8 cellular contexts compared by ENCODE assay signal in genomic region chr12:57459055-57459749, GRCh38. TPM values are rescaled to one million over a fixed set of nuclear protein-coding genes. Genes with fewer than 3 reads are reported as not detected.
DNase-seq lines count a peak whose midpoint lies in the region; ATAC-seq and TF ChIP-seq lines count a peak whose summit lies in the region.

No MANE protein-coding gene starts in this region.

- no peaks in the 10 kb centered on the region for H3K79me2 ChIP-seq in neural cell (replicated peaks; ENCODE audit: insufficient read depth, low read length)

- H3K4me1 Mint-ChIP-seq in stimulated activated naive CD8-positive, alpha-beta T cell treated with anti-CD3 and anti-CD28 coated beads, Interleukin-15, amount 100 ng/mL, for 72 hours = peaks cover 96% of the 10 kb centered on the region

- H3K9ac ChIP-seq in neural cell (ENCODE audit: low read length) = peak overlapping the region; percentile 25

- no peaks in the 10 kb centered on the region for H3K9me3 ChIP-seq in neural cell (ENCODE audit: low read length)

- H2AFZ ChIP-seq in neural cell (ENCODE audit: low read depth, low read length) = no peak overlapping the region

- peak; percentile 93 for TF ChIP-seq CTCF in RWPE1 (conservative IDR thresholded peaks at IDR 0.05; ENCODE audit: low read depth)
- peak; percentile 82 for TF ChIP-seq CTCF in foreskin fibroblast (IDR thresholded peaks at IDR 0.05; ENCODE audit: low read depth, low read length)
- peak; percentile 97 for TF ChIP-seq CTCF in neural cell (IDR thresholded peaks at IDR 0.05; ENCODE audit: poor library complexity, severe bottlenecking)

- H3K4me3 ChIP-seq in foreskin fibroblast (ENCODE audit: low read depth in 1 of 2, low read length in 2 of 2) (peak overlapping the region; percentile 70 to 87), neural cell (ENCODE audit: low read length) (peak overlapping the region; percentile 67)

- H3K36me3 ChIP-seq in neural cell (ENCODE audit: insufficient read depth, low read length) = no peaks in the 10 kb centered on the region

- peaks cover 39% of the 10 kb centered on the region for H3K27me3 ChIP-seq in neural cell (ENCODE audit: insufficient read depth, low read depth, low read length)

- H3K9me3 Mint-ChIP-seq in stimulated activated naive CD8-positive, alpha-beta T cell treated with anti-CD3 and anti-CD28 coated beads, Interleukin-15, amount 100 ng/mL, for 72 hours = no peaks in the 10 kb centered on the region

- POLR2A ChIA-PET in RWPE1 (lab: Yijun Ruan, JAX; ENCODE audit: low non-redundant PET) = interaction anchor here (0.6 kb wide), 1 partner anchor 56 kb away, joined by 3 read pairs; no protein-coding TSS in a partner anchor

- H3K27ac Mint-ChIP-seq in stimulated activated naive CD8-positive, alpha-beta T cell treated with anti-CD3 and anti-CD28 coated beads, Interleukin-15, amount 100 ng/mL, for 72 hours = peak overlapping the region; percentile 89 to 98

- peak overlapping the region; percentile 90 to 95 for H3K4me3 Mint-ChIP-seq in stimulated activated naive CD8-positive, alpha-beta T cell treated with anti-CD3 and anti-CD28 coated beads, Interleukin-15, amount 100 ng/mL, for 72 hours

- TF ChIP-seq RAD21 in neural cell (conservative IDR thresholded peaks at IDR 0.05) = peak; percentile 87

- H3F3A ChIP-seq in neural cell (ENCODE audit: insufficient read depth, low read length, poor library complexity, severe bottlenecking) = no peaks in the 10 kb centered on the region

- DNase-seq in ELF-1 (ENCODE audit: low read depth, low spot score) (peak; percentile 98), H4 (ENCODE audit: low spot score) (peak; percentile 97), LoVo (ENCODE audit: low spot score) (peak; percentile 98), RWPE1 (ENCODE audit: low spot score) (peak; percentile 81), foreskin fibroblast (peak; percentile 92 to 98)
- DNase-seq in activated effector memory CD4-positive, alpha-beta T cell treated with Interleukin-2 at 50 U/mL for 16 hours = peak; percentile 85
- peak; percentile 96 to 97 for DNase-seq in stimulated activated naive CD8-positive, alpha-beta T cell treated with anti-CD3 and anti-CD28 coated beads, Interleukin-15, amount 100 ng/mL, for 72 hours

- no peaks in the 10 kb centered on the region for H3K9me2 ChIP-seq in neural cell (ENCODE audit: insufficient read depth, low read length)

- H3K27me3 Mint-ChIP-seq in stimulated activated naive CD8-positive, alpha-beta T cell treated with anti-CD3 and anti-CD28 coated beads, Interleukin-15, amount 100 ng/mL, for 72 hours = peaks cover 14% of the 10 kb centered on the region

- peak; percentile 74 for ATAC-seq in stimulated activated naive CD8-positive, alpha-beta T cell treated with anti-CD3 and anti-CD28 coated beads, Interleukin-15, amount 100 ng/mL, for 72 hours

- H3K27ac ChIP-seq in RWPE1 (peak overlapping the region; percentile 97), neural cell (ENCODE audit: low read length) (no peak overlapping the region)

- CTCF ChIA-PET in RWPE1 (lab: Yijun Ruan, JAX) = interaction anchor here (0.5 to 1.4 kb wide), 12 partner anchors 13 to 257 kb away, joined by 3 to 5 read pairs (median 4); no protein-coding TSS in a partner anchor

- H3K4me2 ChIP-seq in neural cell (ENCODE audit: low read length) = peak overlapping the region; percentile 90

- no peaks in the 10 kb centered on the region for H4K20me1 ChIP-seq in neural cell (ENCODE audit: insufficient read depth)

- no peak for TF ChIP-seq EP300 in neural cell (conservative IDR thresholded peaks at IDR 0.05; ENCODE audit: poor library complexity, severe bottlenecking)

TF ChIP-seq in neural cell, 6 proteins besides CTCF, POLR2A, EP300 and RAD21:
- peak; percentile 85 for TF ChIP-seq SMC3 (conservative IDR thresholded peaks at IDR 0.05; ENCODE audit: poor library complexity)
- TF ChIP-seq POLR2AphosphoS5 (IDR thresholded peaks at IDR 0.05) = no peak
- peak; percentile 11 for TF ChIP-seq MXI1 (conservative IDR thresholded peaks at IDR 0.05; ENCODE audit: poor library complexity, severe bottlenecking)
- no peak for TF ChIP-seq REST (IDR thresholded peaks at IDR 0.05; ENCODE audit: borderline replicate concordance)
- no peak for TF ChIP-seq EZH2 (IDR thresholded peaks at IDR 0.05; ENCODE audit: borderline replicate concordance, insufficient read depth, low read length, poor library complexity, severe bottlenecking)

RNA-seq across cellular contexts. Expression of gene GLI1, which starts 0.4 kb away (rescaled TPM):
- total RNA-seq in H4 (2014; rRNA removed; shearing (Covaris generic)) = 5.7 and 6.3 TPM in 2 replicates
- 4.2 TPM in 1 of 2 replicates, not detected in the other for polyA plus RNA-seq in neural cell
- polyA minus RNA-seq in neural cell = 0.24 and 0.58 TPM in 2 replicates

RNA-seq across cellular contexts. Expression of gene INHBE, which starts 4.1 kb away (rescaled TPM):
- 16.1 and 24.8 TPM in 2 replicates for total RNA-seq in H4 (2014; rRNA removed; shearing (Covaris generic))
- polyA plus RNA-seq in neural cell = 0.30 and 2.3 TPM in 2 replicates
- polyA minus RNA-seq in neural cell = not detected in 2 replicates

RNA-seq across cellular contexts. Expression of gene ARHGAP9, which starts 20.5 kb away (rescaled TPM):
- total RNA-seq in H4 (2014; rRNA removed; shearing (Covaris generic)) = not detected in 2 replicates
- polyA plus RNA-seq in neural cell = not detected in 2 replicates
- not detected in 2 replicates for polyA minus RNA-seq in neural cell

RNA-seq across cellular contexts. Expression of gene INHBC, which starts 24.6 kb away (rescaled TPM):
- not detected in 2 replicates for total RNA-seq in H4 (2014; rRNA removed; shearing (Covaris generic))
- not detected in 2 replicates for polyA plus RNA-seq in neural cell
- polyA minus RNA-seq in neural cell = not detected in 2 replicates

RNA-seq across cellular contexts. Expression of gene R3HDM2, which starts 28.4 kb away (rescaled TPM):
- 9.5 and 12.3 TPM in 2 replicates for total RNA-seq in H4 (2014; rRNA removed; shearing (Covaris generic))
- 11.1 and 13.7 TPM in 2 replicates for polyA plus RNA-seq in neural cell
- 23.4 and 38.7 TPM in 2 replicates for polyA minus RNA-seq in neural cell
